Comparison of ENCODE assay signal across 1 cellular context in genomic region chr4:113260671-113261070, GRCh38.
TF ChIP-seq lines count a peak whose summit lies in the region.

No MANE protein-coding gene starts in this region.

TF ChIP-seq in GM23338, 12 proteins besides CTCF, POLR2A, EP300 and RAD21 (continued from another document):
- TF ChIP-seq ZNF462 (CRISPR knock-in tag; IDR thresholded peaks at IDR 0.05) (no peak), EZH2 (IDR thresholded peaks at IDR 0.05; ENCODE audit: low read depth, unreplicated experiment) (no peak), STAT1 (IDR thresholded peaks at IDR 0.05; ENCODE audit: unreplicated experiment) (no peak), ZNF331 (CRISPR knock-in tag; IDR thresholded peaks at IDR 0.05; ENCODE audit: low read depth) (no peak)
